10 cellular contexts compared by ENCODE assay signal in the genomic region with DNA sequence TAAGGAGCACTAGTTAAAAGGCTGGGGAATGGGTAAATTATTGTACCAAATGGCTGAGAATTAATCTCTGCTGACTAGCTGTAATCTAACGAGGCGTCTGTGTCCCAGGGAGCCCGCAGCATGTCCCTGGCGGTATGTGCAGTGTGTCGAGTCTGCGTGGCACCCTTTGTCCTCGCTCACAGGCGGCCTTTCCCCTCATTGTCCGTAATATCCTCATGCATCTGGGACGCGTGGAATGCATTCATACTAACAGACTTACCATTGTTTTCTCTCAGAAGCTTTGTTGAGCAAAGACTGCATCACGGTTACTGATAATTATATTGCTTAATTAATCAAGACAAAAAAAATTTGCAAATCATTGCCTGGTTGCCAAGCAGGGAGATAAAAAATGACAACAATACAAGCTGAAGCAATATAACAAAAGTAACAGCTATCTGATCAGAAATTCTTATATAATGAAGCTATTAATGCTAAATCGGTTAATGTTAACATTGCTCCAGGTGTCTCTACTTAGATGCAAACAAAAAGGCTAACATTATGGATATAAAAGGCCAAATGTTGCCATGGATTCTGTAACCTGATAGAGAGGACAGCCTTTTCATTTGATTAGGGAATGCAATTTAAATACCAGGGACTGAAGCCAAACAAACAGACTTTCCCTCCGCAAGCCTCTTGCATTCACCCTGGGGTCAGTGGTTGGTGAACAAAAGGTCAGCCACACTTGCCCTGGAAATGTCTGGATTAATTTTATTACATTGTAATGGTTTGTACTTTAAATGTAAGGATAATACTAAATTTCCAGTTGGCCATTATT.
A peak's percentile ranks its signal among the peaks of the same experiment; 100 is the strongest.
DNase-seq lines count a peak whose midpoint lies in the region; FAIRE-seq and TF ChIP-seq lines count a peak whose summit lies in the region.
"Had no signal": no experiment of that assay in that cellular context is flagged by ENCODE, and none has a peak within 500 bp of the region (broad histone marks: within the 10 kb centered on the region; RNA-seq: fewer than 3 reads in every experiment).

No MANE protein-coding gene starts in this region.

- no peaks in the 10 kb centered on the region for H3K9me3 ChIP-seq in endocrine pancreas (ENCODE audit: control insufficient read depth, low read length)

- TF ChIP-seq POLR2A in erythroblast (IDR thresholded peaks at IDR 0.05; ENCODE audit: low read length), result no peak

- H3K4me3 ChIP-seq in endocrine pancreas (ENCODE audit: control insufficient read depth, insufficient read depth, low read length), result peak overlapping the region; percentile 46

- no peak for FAIRE-seq in GM19239 (lab: Jason Lieb, UNC)

- H3K4me1 ChIP-seq in endocrine pancreas (ENCODE audit: control insufficient read depth, insufficient read depth, low read length), result peaks cover 15% of the 10 kb centered on the region

- no peaks in the 10 kb centered on the region for H3K27me3 ChIP-seq in endocrine pancreas (ENCODE audit: control insufficient read depth, insufficient read depth, low read length)

- no peaks in the 10 kb centered on the region for H3K36me3 ChIP-seq in endocrine pancreas (ENCODE audit: control insufficient read depth, insufficient read depth, low read length)

- DNase-seq in NCI-H1092 (lab: John Stamatoyannopoulos, UW), result peak; percentile 61
- peak; percentile 71 for DNase-seq in NCI-H524 treated with DMSO at 0.1 percent for 48 hours (lab: John Stamatoyannopoulos, UW)
- peak; percentile 65 for DNase-seq in occipital lobe (lab: John Stamatoyannopoulos, UW)
- no peak for DNase-seq in GM19239 (ENCODE audit: insufficient read length, low spot score)
- DNase-seq in erythroblast (lab: John Stamatoyannopoulos, UW), result no peak
- DNase-seq in AG20443 (ENCODE audit: low spot score), result no peak
- DNase-seq: activated B cell treated with CpG ODN at 0.5 μM for 24 hours, aorta, naive B cell had no signal

- no peak overlapping the region for H3K9ac ChIP-seq in endocrine pancreas (ENCODE audit: control insufficient read depth, insufficient read depth, low read length)

Comparison
In these comparisons a context has a peak if more than half of its experiments do, and no peak if none do; other contexts are left out.
1. DNase-seq: peak in NCI-H1092 (single experiment), NCI-H524 treated with DMSO at 0.1 percent for 48 hours (single experiment) and occipital lobe (single experiment); none in GM19239 (single experiment), erythroblast (0 of 2) and AG20443 (single experiment).